8 cellular contexts compared by ENCODE assay signal in the genomic region with DNA sequence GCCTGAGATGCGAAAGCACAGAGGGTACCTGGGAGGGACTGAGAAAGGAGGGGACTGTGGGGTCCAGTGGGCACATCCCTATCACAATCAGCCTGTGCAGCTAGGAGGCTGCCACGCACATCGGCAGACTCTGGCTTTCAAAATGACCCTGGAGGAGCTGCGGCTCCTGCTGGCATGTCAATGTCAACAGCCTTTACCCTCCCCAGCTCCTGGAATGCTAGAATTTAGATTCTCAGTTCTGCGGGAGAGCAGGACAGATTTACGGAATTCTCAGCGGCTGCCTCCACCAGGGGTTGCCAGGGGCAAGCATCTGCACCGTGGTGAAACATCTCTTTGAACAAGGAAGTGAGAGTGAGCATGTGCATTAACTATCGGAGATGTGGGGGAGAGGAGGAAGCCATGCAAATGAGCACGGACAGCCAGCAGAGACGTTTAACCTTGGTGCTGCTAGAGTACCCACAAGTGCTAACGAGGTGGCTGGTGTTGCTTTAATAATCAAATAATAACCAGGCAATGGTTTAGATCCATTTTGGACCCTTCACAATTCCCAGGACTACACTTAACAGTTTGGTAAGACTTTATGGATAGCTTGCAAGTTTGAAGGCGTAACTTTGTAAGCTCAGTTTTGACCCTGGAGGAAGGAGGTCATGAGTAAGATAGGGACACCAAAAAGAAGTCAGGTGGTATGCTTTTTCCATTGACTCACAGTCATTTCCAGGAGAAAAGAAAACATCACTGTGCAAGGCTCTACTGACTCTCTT. TPM values are rescaled to one million over a fixed set of nuclear protein-coding genes. Genes with fewer than 3 reads are reported as not detected.
DNase-seq lines count a peak whose midpoint lies in the region; ATAC-seq and TF ChIP-seq lines count a peak whose summit lies in the region.

No MANE protein-coding gene starts in this region.

- no peaks in the 10 kb centered on the region for H3K27me3 Mint-ChIP-seq in mesothelial cell of epicardium (ENCODE audit: low read depth)

- no peak overlapping the region for H3K27ac ChIP-seq in brain microvascular endothelial cell

- peaks cover 14% of the 10 kb centered on the region for H3K4me1 Mint-ChIP-seq in mesothelial cell of epicardium

- H3K27ac Mint-ChIP-seq in mesothelial cell of epicardium = no peak overlapping the region

- in situ Hi-C loops in brain microvascular endothelial cell (cut with HindIII; ENCODE audit: low pct_ligation_motif_present, low sequenced_read_pairs) = no loop called here

- H3K4me3 Mint-ChIP-seq in mesothelial cell of epicardium = peak overlapping the region; percentile 12

- DNase-seq in DMS53 (lab: John Stamatoyannopoulos, UW) (peak; percentile 10), DMS53 treated with DMSO at 0.1 percent for 48 hours (lab: John Stamatoyannopoulos, UW; ENCODE audit: unreplicated experiment) (no peak), T-helper 22 cell (ENCODE audit: low read depth) (peak; percentile 28), brain microvascular endothelial cell (no peak), mesothelial cell of epicardium (ENCODE audit: low spot score in 2 of 2, unreplicated experiment in 2 of 2) (no peak), NCI-H1105 treated with DMSO at 0.1 percent for 48 hours (lab: John Stamatoyannopoulos, UW) (no peak)
- DNase-seq in stimulated activated CD8-positive, alpha-beta memory T cell treated with anti-CD3 and anti-CD28 coated beads, Interleukin-7, amount 100 ng/mL, for 4 hours (ENCODE audit: low read depth in 2 of 2) = peak; percentile 17 to 33

- no peaks in the 10 kb centered on the region for H3K36me3 ChIP-seq in brain microvascular endothelial cell (replicated peaks)

- no peaks in the 10 kb centered on the region for H3K27me3 ChIP-seq in brain microvascular endothelial cell (replicated peaks)

- no peaks in the 10 kb centered on the region for H3K36me3 Mint-ChIP-seq in mesothelial cell of epicardium

- no peak overlapping the region for H3K4me3 ChIP-seq in brain microvascular endothelial cell (ENCODE audit: low read depth, low read length)

- peak; percentile 90 for ATAC-seq in HG03097 (IDR thresholded peaks at IDR 0.05; ENCODE audit: low FRiP score, unreplicated experiment)

- TF ChIP-seq CTCF in brain microvascular endothelial cell (IDR thresholded peaks at IDR 0.05; ENCODE audit: low read depth, low read length, missing control alignments) = peak; percentile 20
- no peak for TF ChIP-seq CTCF in mesothelial cell of epicardium (IDR thresholded peaks at IDR 0.05; ENCODE audit: unreplicated experiment)

- H3K9me3 Mint-ChIP-seq in mesothelial cell of epicardium = peaks cover 10% of the 10 kb centered on the region

RNA-seq across cellular contexts. Expression of gene XYLT1, which starts 54.1 kb away (rescaled TPM):
- 11.8 to 15.2 TPM (median 13.0 TPM) in 3 replicates for total RNA-seq in mesothelial cell of epicardium

Comparison
In these comparisons a context has a peak if more than half of its experiments do, and no peak if none do; other contexts are left out.
1. DNase-seq: peak in DMS53 (single experiment), T-helper 22 cell (single experiment) and stimulated activated CD8-positive, alpha-beta memory T cell treated with anti-CD3 and anti-CD28 coated beads, Interleukin-7, amount 100 ng/mL, for 4 hours (2 of 2); none in DMS53 treated with DMSO at 0.1 percent for 48 hours (single experiment), brain microvascular endothelial cell (single experiment), mesothelial cell of epicardium (0 of 2) and NCI-H1105 treated with DMSO at 0.1 percent for 48 hours (single experiment).